In genomic region chr9:126238415-126238814, GRCh38 we compare ENCODE assay signal across 32 cellular contexts.
"Had no signal": no experiment of that assay in that cellular context is flagged by ENCODE, and none has a peak within 500 bp of the region (broad histone marks: within the 10 kb centered on the region; RNA-seq: fewer than 3 reads in every experiment).

No MANE protein-coding gene starts in this region.

- H3K27ac ChIP-seq: ovary, parathyroid adenoma, psoas muscle, skin epidermis, spleen, suprapubic skin, testis, tibial artery, transverse colon, upper lobe of right lung, uterus had no signal

- H3K4me3 Mint-ChIP-seq: naive thymus-derived CD8-positive, alpha-beta T cell; natural killer cell treated with Interleukin-12 subunit alpha and Interleukin-12 subunit beta and Interleukin-15 and Interleukin-18, amount 100 ng/mL, for 72 hours; nephron progenitor cell; neural crest cell; stimulated activated memory B cell treated with anti-CD40 and anti-IgM and Interleukin-4, amounts not matched to agents 10 μg/mL and 1 μg/mL and 100 μg/mL, for 72 hours; stimulated activated naive CD8-positive, alpha-beta T cell treated with anti-CD3 and anti-CD28 coated beads, Interleukin-15, amount 100 ng/mL, for 72 hours; type B pancreatic cell had no signal

- H3K79me2 ChIP-seq: parathyroid adenoma had no signal

- H3K9me3 Mint-ChIP-seq: natural killer cell treated with Interleukin-12 subunit alpha and Interleukin-12 subunit beta and Interleukin-15 and Interleukin-18, amount 100 ng/mL, for 72 hours; stimulated activated naive CD8-positive, alpha-beta T cell treated with anti-CD3 and anti-CD28 coated beads, Interleukin-15, amount 100 ng/mL, for 72 hours had no signal

- H3K4me3 ChIP-seq: ovary, psoas muscle, skin epidermis, smooth muscle cell, spleen, suprapubic skin, testis, tibial artery, transverse colon, upper lobe of right lung, uterus had no signal

- ATAC-seq: naive thymus-derived CD8-positive, alpha-beta T cell; natural killer cell treated with Interleukin-12 subunit alpha and Interleukin-12 subunit beta and Interleukin-15 and Interleukin-18, amount 100 ng/mL, for 72 hours; psoas muscle; right cardiac atrium; sciatic nerve; stimulated activated memory B cell treated with anti-CD40 and anti-IgM and Interleukin-4, amounts not matched to agents 10 μg/mL and 1 μg/mL and 100 μg/mL, for 72 hours; stimulated activated naive CD8-positive, alpha-beta T cell treated with anti-CD3 and anti-CD28 coated beads, Interleukin-15, amount 100 ng/mL, for 72 hours; stimulated activated naive CD8-positive, alpha-beta T cell treated with anti-CD3 and anti-CD28 coated beads, Interleukin-15, Interleukin-2, amounts not matched to agents 100 U/mL and 50 U/mL, for 24 hours; upper lobe of right lung had no signal

- H2AFZ ChIP-seq: parathyroid adenoma had no signal

- H3K36me3 ChIP-seq: ovary, spleen, suprapubic skin, tibial artery, transverse colon, upper lobe of right lung, uterus had no signal

- H3K9me3 ChIP-seq: ovary, testis, upper lobe of right lung had no signal

- DNase-seq: naive thymus-derived CD8-positive, alpha-beta T cell; nephron progenitor cell; occipital lobe; ovary; posterior cingulate gyrus; psoas muscle; right cardiac atrium; spleen; stimulated activated CD4-positive, alpha-beta T cell treated with anti-CD3 and anti-CD28 coated beads, Interleukin-12 subunit alpha, Interleukin-12 subunit beta, amount 100 ng/mL, for 4 hours; stimulated activated CD4-positive, alpha-beta T cell treated with anti-CD3 and anti-CD28 coated beads, Interleukin-1b, Interleukin-23, amount 100 ng/mL, for 48 hours; stimulated activated CD4-positive, alpha-beta T cell treated with anti-CD3 and anti-CD28 coated beads, Interleukin-4, amount 100 ng/mL, for 1 hour; stimulated activated CD4-positive, alpha-beta T cell treated with anti-CD3 and anti-CD28 coated beads, Interleukin-4, amount 100 ng/mL, for 4 hours; stimulated activated CD8-positive, alpha-beta memory T cell treated with anti-CD3 and anti-CD28 coated beads, Interleukin-4, amount 100 ng/mL, for 48 hours; stimulated activated naive CD4-positive, alpha-beta T cell; stimulated activated naive CD8-positive, alpha-beta T cell treated with anti-CD3 and anti-CD28 coated beads, Interleukin-15, amount 100 ng/mL, for 72 hours; stimulated activated naive CD8-positive, alpha-beta T cell treated with anti-CD3 and anti-CD28 coated beads, Interleukin-15, Interleukin-2, amounts not matched to agents 100 U/mL and 50 U/mL, for 24 hours; substantia nigra; testis; transverse colon; upper lobe of right lung; uterus had no signal

- H3K9ac ChIP-seq: parathyroid adenoma had no signal

- H3K4me1 ChIP-seq: parathyroid adenoma, psoas muscle, spleen, suprapubic skin, testis, tibial artery, transverse colon, upper lobe of right lung, uterus had no signal

- H3K4me1 Mint-ChIP-seq: neural crest cell; stimulated activated naive CD8-positive, alpha-beta T cell treated with anti-CD3 and anti-CD28 coated beads, Interleukin-15, amount 100 ng/mL, for 72 hours had no signal

- H3K27me3 Mint-ChIP-seq: progenitor cell of endocrine pancreas had no signal

- H3K36me3 Mint-ChIP-seq: natural killer cell treated with Interleukin-12 subunit alpha and Interleukin-12 subunit beta and Interleukin-15 and Interleukin-18, amount 100 ng/mL, for 72 hours; stimulated activated memory B cell treated with anti-CD40 and anti-IgM and Interleukin-4, amounts not matched to agents 10 μg/mL and 1 μg/mL and 100 μg/mL, for 72 hours; type B pancreatic cell had no signal

- H3K27ac Mint-ChIP-seq: naive thymus-derived CD8-positive, alpha-beta T cell; natural killer cell treated with Interleukin-12 subunit alpha and Interleukin-12 subunit beta and Interleukin-15 and Interleukin-18, amount 100 ng/mL, for 72 hours; nephron progenitor cell; progenitor cell of endocrine pancreas; stimulated activated memory B cell treated with anti-CD40 and anti-IgM and Interleukin-4, amounts not matched to agents 10 μg/mL and 1 μg/mL and 100 μg/mL, for 72 hours; type B pancreatic cell had no signal

- H3K4me2 ChIP-seq: smooth muscle cell had no signal

- H3K27me3 ChIP-seq: ovary, testis, transverse colon, upper lobe of right lung, uterus had no signal
